ENCODE assay signal across 8 cellular contexts in genomic region chr1:2555634-2556276, GRCh38. TPM values are rescaled to one million over a fixed set of nuclear protein-coding genes. Genes with fewer than 3 reads are reported as not detected.
A peak's percentile ranks its signal among the peaks of the same experiment; 100 is the strongest.
DNase-seq lines count a peak whose midpoint lies in the region; ATAC-seq, FAIRE-seq and TF ChIP-seq lines count a peak whose summit lies in the region.

No MANE protein-coding gene starts in this region.

- FAIRE-seq in A549 (lab: Jason Lieb, UNC) = no peak

- CTCF ChIA-PET in A549 (lab: Yijun Ruan, JAX) = interaction anchor here (1.2 kb wide), 1 partner anchor 9 kb away, joined by 11 read pairs; no protein-coding TSS in a partner anchor

- H3K27ac ChIP-seq in A549 (0 out of 6 replicates have a peak overlapping the region, but pooled peaks of 1 of the 2 experiments have one; percentile 30), mesendoderm (ENCODE audit: low read depth, low read length) (no peak overlapping the region)

- TF ChIP-seq EP300 in A549 (IDR thresholded peaks at IDR 0.05) = no peak

- no peak overlapping the region for H4K5ac ChIP-seq in mesendoderm (ENCODE audit: low read length)

- POLR2A ChIA-PET in A549 (lab: Yijun Ruan, JAX) = no interaction called here

- H3K56ac ChIP-seq in mesendoderm (ENCODE audit: low read length) = peak overlapping the region; percentile 15

- no peaks in the 10 kb centered on the region for H3K79me2 ChIP-seq in mesendoderm (ENCODE audit: control insufficient read depth, insufficient read depth, low read length)

- WGBS in A549 (ENCODE audit: missing lambda C conversion rate) = 49% methylated on average over 13 of the region's 26 CpGs
- no CpG with 5 or more reads among the region's 26 CpGs for WGBS in mesendoderm (ENCODE audit: extremely low coverage, insufficient coverage, low lambda C conversion rate)

- peak overlapping the region; percentile 60 for H3K4me2 ChIP-seq in A549
- no peak overlapping the region for H3K4me2 ChIP-seq in mesendoderm (ENCODE audit: low read length)

- H3K36me3 Mint-ChIP-seq in central memory CD8-positive, alpha-beta T cell (ENCODE audit: insufficient read depth) = peaks cover 16% of the 10 kb centered on the region

- no peak for TF ChIP-seq POLR2A in A549 (IDR thresholded peaks at IDR 0.05; ENCODE audit: low read length)

- no peak for TF ChIP-seq CTCF in A549 (IDR thresholded peaks at IDR 0.05)
- TF ChIP-seq CTCF in WI38 (IDR thresholded peaks at IDR 0.05; ENCODE audit: low read depth, low read length) = no peak

- H2BK5ac ChIP-seq in mesendoderm (ENCODE audit: low read length) = no peak overlapping the region

- H3K36me3 ChIP-seq in mesendoderm (ENCODE audit: control insufficient read depth, insufficient read depth, low read length) = no peaks in the 10 kb centered on the region

- H3K4me1 ChIP-seq in A549 (peaks cover 6% of the 10 kb centered on the region; the same call in 1 of the 3 replicates), mesendoderm (ENCODE audit: control insufficient read depth, low read depth, low read length) (no peaks in the 10 kb centered on the region)

- DNase-seq in A549 (ENCODE audit: low read depth in 1 of 2, low spot score in 1 of 2) (no peak), HK-2 (ENCODE audit: unreplicated experiment) (peak; percentile 84), mesendoderm (no peak), DMS114 treated with DMSO at 0.1 percent for 48 hours (lab: John Stamatoyannopoulos, UW; ENCODE audit: unreplicated experiment) (no peak)
- DNase-seq in central memory CD8-positive, alpha-beta T cell (ENCODE audit: low spot score in 2 of 2) = peak; percentile 49 to 53
- peak; percentile 47 to 70 (median 63) for DNase-seq in stimulated activated naive CD4-positive, alpha-beta T cell (lab: John Stamatoyannopoulos, UW)

- H3K27ac Mint-ChIP-seq in central memory CD8-positive, alpha-beta T cell (ENCODE audit: low read depth) = peak overlapping the region; percentile 95

- H3K4ac ChIP-seq in mesendoderm (ENCODE audit: low read depth, low read length) = no peak overlapping the region

- peak in 1 of 2 experiments; percentile 6; a peak in 2 of 6 replicates for ATAC-seq in A549
- peak; percentile 37 for ATAC-seq in GM18907 (IDR thresholded peaks at IDR 0.05; ENCODE audit: unreplicated experiment)
- peak; percentile 59 for ATAC-seq in central memory CD8-positive, alpha-beta T cell (replicated peaks; ENCODE audit: extremely low read depth, poor library complexity, severe bottlenecking)

- H3K23ac ChIP-seq in mesendoderm (ENCODE audit: low read length) = no peak overlapping the region

- no peak for TF ChIP-seq RAD21 in A549 (conservative IDR thresholded peaks at IDR 0.05 in 1 of 2, IDR thresholded peaks at IDR 0.05 in 1 of 2)

- H3K9ac ChIP-seq in mesendoderm (ENCODE audit: low read length) = no peak overlapping the region

- H3K9me3 Mint-ChIP-seq in central memory CD8-positive, alpha-beta T cell = no peaks in the 10 kb centered on the region

- H3K27me3 Mint-ChIP-seq in central memory CD8-positive, alpha-beta T cell = no peaks in the 10 kb centered on the region

- no peak overlapping the region for H2BK120ac ChIP-seq in mesendoderm (ENCODE audit: low read depth, low read length)

- no peak overlapping the region for H3K18ac ChIP-seq in mesendoderm (ENCODE audit: low read length)

- peaks cover 50% of the 10 kb centered on the region for H3K4me1 Mint-ChIP-seq in central memory CD8-positive, alpha-beta T cell

- no peak overlapping the region for H4K8ac ChIP-seq in mesendoderm (ENCODE audit: low read depth, low read length)

- H3K4me3 ChIP-seq in A549 = no peak overlapping the region
- peak overlapping the region; percentile 54 for H3K4me3 ChIP-seq in WI38 (ENCODE audit: low read depth, low read length)
- H3K4me3 ChIP-seq in mesendoderm (ENCODE audit: low read length) = no peak overlapping the region

- no peaks in the 10 kb centered on the region for H3K9me3 ChIP-seq in A549

- H2BK15ac ChIP-seq in mesendoderm (replicated peaks; ENCODE audit: low read depth) = no peak overlapping the region

- no peak overlapping the region for H2AK5ac ChIP-seq in mesendoderm (ENCODE audit: low read length)

- no peaks in the 10 kb centered on the region for H3K79me1 ChIP-seq in mesendoderm (ENCODE audit: low read length)

- no peaks in the 10 kb centered on the region for H3K27me3 ChIP-seq in mesendoderm (ENCODE audit: insufficient read depth, low read length, poor library complexity)

- peak overlapping the region; percentile 93 for H3K4me3 Mint-ChIP-seq in central memory CD8-positive, alpha-beta T cell

TF ChIP-seq in A549, 52 proteins besides CTCF, POLR2A, EP300 and RAD21:
- no peak for TF ChIP-seq HDAC2 (IDR thresholded peaks at IDR 0.05)
- peak; percentile 47; the same call in 1 of the 2 replicates for TF ChIP-seq USF2 (IDR thresholded peaks at IDR 0.05)
TF ChIP-seq in A549: peak in this region for 1.

RNA-seq across cellular contexts. Expression of gene TNFRSF14, which starts 0.4 kb away (rescaled TPM):
- polyA plus RNA-seq in A549 (2011; rRNA removed) = 0.16 and 0.29 TPM in 2 replicates
- polyA plus RNA-seq in A549 (2012; cell fraction: cytosol; rRNA removed) = 0.16 and 0.25 TPM in 2 replicates
- 1.2 and 1.6 TPM in 2 replicates for polyA plus RNA-seq in A549 (2012; cell fraction: nucleus; rRNA removed)
- 0.22 to 0.31 TPM (median 0.25 TPM) in 3 replicates for polyA plus RNA-seq in A549 (2017; fragmentation: RNase III; extraction: RNeasy Plus Mini Kit Qiagen cat#74134 plus additional on column Dnase treatment)
- polyA minus RNA-seq in A549 (2011; rRNA and poly(A)+ RNA removed) = 0.29 and 0.34 TPM in 2 replicates
- polyA plus RNA-seq in mesendoderm (2013, experiment 1 of 2) = 0.08 TPM
- polyA plus RNA-seq in mesendoderm (2013, experiment 2 of 2) = 0.04 TPM

RNA-seq across cellular contexts. Expression of gene HES5, which starts 25.7 kb away (rescaled TPM):
- polyA plus RNA-seq in A549 (2011; rRNA removed) = not detected in 2 replicates
- polyA plus RNA-seq in A549 (2012; cell fraction: cytosol; rRNA removed) = not detected in 2 replicates
- polyA plus RNA-seq in A549 (2012; cell fraction: nucleus; rRNA removed) = 0.04 and 0.07 TPM in 2 replicates
- polyA plus RNA-seq in A549 (2017; fragmentation: RNase III; extraction: RNeasy Plus Mini Kit Qiagen cat#74134 plus additional on column Dnase treatment) = not detected in 3 replicates
- polyA minus RNA-seq in A549 (2011; rRNA and poly(A)+ RNA removed) = not detected in 2 replicates
- not detected for polyA plus RNA-seq in mesendoderm (2013, experiment 1 of 2)
- polyA plus RNA-seq in mesendoderm (2013, experiment 2 of 2) = not detected

RNA-seq across cellular contexts. Expression of gene PANK4, which starts 29.4 kb away (rescaled TPM):
- polyA plus RNA-seq in A549 (2011; rRNA removed) (8.1 and 8.3 TPM in 2 replicates), A549 (2017; fragmentation: RNase III; extraction: RNeasy Plus Mini Kit Qiagen cat#74134 plus additional on column Dnase treatment) (13.4 to 16.1 TPM (median 13.8 TPM) in 3 replicates)
- 14.2 and 14.9 TPM in 2 replicates for polyA plus RNA-seq in A549 (2012; cell fraction: cytosol; rRNA removed)
- polyA plus RNA-seq in A549 (2012; cell fraction: nucleus; rRNA removed) = 61.3 and 73.3 TPM in 2 replicates
- polyA minus RNA-seq in A549 (2011; rRNA and poly(A)+ RNA removed) = 13.1 and 27.0 TPM in 2 replicates
- polyA plus RNA-seq in mesendoderm (2013, experiment 1 of 2) = 9.4 TPM
- polyA plus RNA-seq in mesendoderm (2013, experiment 2 of 2) = 9.4 TPM

RNA-seq across cellular contexts. Expression of gene PRXL2B, which starts 30.8 kb away (rescaled TPM):
- 4.4 and 6.6 TPM in 2 replicates for polyA plus RNA-seq in A549 (2011; rRNA removed)
- polyA plus RNA-seq in A549 (2012; cell fraction: cytosol; rRNA removed) = 14.3 and 19.8 TPM in 2 replicates
- 29.8 and 31.3 TPM in 2 replicates for polyA plus RNA-seq in A549 (2012; cell fraction: nucleus; rRNA removed)
- 14.7 to 17.4 TPM (median 16.4 TPM) in 3 replicates for polyA plus RNA-seq in A549 (2017; fragmentation: RNase III; extraction: RNeasy Plus Mini Kit Qiagen cat#74134 plus additional on column Dnase treatment)
- polyA minus RNA-seq in A549 (2011; rRNA and poly(A)+ RNA removed) = 4.5 and 5.9 TPM in 2 replicates
- 22.0 TPM for polyA plus RNA-seq in mesendoderm (2013, experiment 1 of 2)
- polyA plus RNA-seq in mesendoderm (2013, experiment 2 of 2) = 22.9 TPM

Comparison
In these comparisons a context has a peak if more than half of its experiments do, and no peak if none do; other contexts are left out.
1. DNase-seq: peak in HK-2 (single experiment), central memory CD8-positive, alpha-beta T cell (2 of 2) and stimulated activated naive CD4-positive, alpha-beta T cell (6 of 6); none in A549 (0 of 2), mesendoderm (single experiment) and DMS114 treated with DMSO at 0.1 percent for 48 hours (single experiment).